Comparison of ENCODE assay signal across 10 cellular contexts in genomic region chr1:8116892-8117262, GRCh38.
DNase-seq lines count a peak whose midpoint lies in the region; ATAC-seq, FAIRE-seq and TF ChIP-seq lines count a peak whose summit lies in the region.
"Had no signal": no experiment of that assay in that cellular context is flagged by ENCODE, and none has a peak within 500 bp of the region (broad histone marks: within the 10 kb centered on the region; RNA-seq: fewer than 3 reads in every experiment).

No MANE protein-coding gene starts in this region.

- H3K9me3 ChIP-seq in pancreas: no peaks in the 10 kb centered on the region

- H3K27ac ChIP-seq in pancreas: peak overlapping the region in 2 of 4 donors; percentile 43 to 44
- H3K27ac ChIP-seq: C4-2B had no signal

- in situ Hi-C loops in KBM-7 (cut with MboI; ENCODE audit: low pct_unique_long_range_greater_than_20kb, low sequenced_read_pairs): no loop called here

- no peak for FAIRE-seq in pancreas (lab: Jason Lieb, UNC)

- peak; percentile 48 for DNase-seq in AG08395 (ENCODE audit: low spot score)
- DNase-seq in RPMI7951 (ENCODE audit: low read depth): peak; percentile 77
- peak; percentile 77 to 87 for DNase-seq in foreskin fibroblast
- no peak for DNase-seq in pancreas
- no peak for DNase-seq in stimulated activated naive CD8-positive, alpha-beta T cell treated with anti-CD3 and anti-CD28 coated beads, Interleukin-15, Interleukin-2, amounts not matched to agents 100 U/mL and 50 U/mL, for 24 hours
- DNase-seq in head of caudate nucleus: no peak
- DNase-seq in KBM-7: no peak
- DNase-seq in NCI-H1092 treated with DMSO at 0.1 percent for 48 hours (lab: John Stamatoyannopoulos, UW): no peak
- DNase-seq: activated naive CD4-positive, alpha-beta T cell treated with anti-CD3 and anti-CD28 coated beads, Interleukin-2, amount 10 ng/mL, durations not matched to agents 7 days and 5 days had no signal

- TF ChIP-seq CTCF in foreskin fibroblast (IDR thresholded peaks at IDR 0.05; ENCODE audit: low read depth, low read length): no peak
- TF ChIP-seq CTCF in pancreas (IDR thresholded peaks at IDR 0.05): no peak

- WGBS in pancreas, 2 donors: 47 to 48% methylated on average over 6 of the region's 6 CpGs

- ATAC-seq in pancreas: peak in 3 of 4 donors; percentile 35 to 44 (median 36)
- ATAC-seq in stimulated activated naive CD8-positive, alpha-beta T cell treated with anti-CD3 and anti-CD28 coated beads, Interleukin-15, Interleukin-2, amounts not matched to agents 100 U/mL and 50 U/mL, for 24 hours: no peak

- H3K4me1 ChIP-seq in pancreas: peaks cover 0 to 27% (median 16%) of the 10 kb centered on the region in 3 donors

- H3K36me3 ChIP-seq in pancreas: no peaks in the 10 kb centered on the region

- no peaks in the 10 kb centered on the region for H3K27me3 ChIP-seq in pancreas

- H3K4me3 ChIP-seq in foreskin fibroblast (ENCODE audit: low read depth in 1 of 2, low read length in 2 of 2): no peak overlapping the region
- H3K4me3 ChIP-seq in pancreas: no peak overlapping the region

- intact Hi-C loops in pancreas (cut with DNase I) (no loop called here), head of caudate nucleus (cut with DNase I) (no loop called here)

Comparison
In these comparisons a context has a peak if more than half of its experiments do, and no peak if none do; other contexts are left out.
1. DNase-seq: peak in AG08395 (single experiment), RPMI7951 (single experiment) and foreskin fibroblast (2 of 2); none in pancreas (0 of 6), stimulated activated naive CD8-positive, alpha-beta T cell treated with anti-CD3 and anti-CD28 coated beads, Interleukin-15, Interleukin-2, amounts not matched to agents 100 U/mL and 50 U/mL, for 24 hours (single experiment), head of caudate nucleus (0 of 42), KBM-7 (single experiment) and NCI-H1092 treated with DMSO at 0.1 percent for 48 hours (single experiment).